ENCODE assay signal across 28 cellular contexts in genomic region chr20:22560817-22561216, GRCh38. TPM values are rescaled to one million over a fixed set of nuclear protein-coding genes. Genes with fewer than 3 reads are reported as not detected.
"Had no signal": no experiment of that assay in that cellular context is flagged by ENCODE, and none has a peak within 500 bp of the region (broad histone marks: within the 10 kb centered on the region; RNA-seq: fewer than 3 reads in every experiment).

No MANE protein-coding gene starts in this region.

- H3K36me3 Mint-ChIP-seq: activated naive CD4-positive, alpha-beta T cell treated with anti-CD3 and anti-CD28 coated beads, Interleukin-2, amount 10 ng/mL, durations not matched to agents 7 days and 5 days had no signal

- FAIRE-seq: colon had no signal

- H3K4me1 Mint-ChIP-seq: activated CD4-positive, alpha-beta T cell treated with anti-CD3 and anti-CD28 coated beads, Interleukin-2, amount 10 ng/mL, durations not matched to agents 7 days and 5 days; activated naive CD4-positive, alpha-beta T cell treated with anti-CD3 and anti-CD28 coated beads, Interleukin-2, amount 10 ng/mL, durations not matched to agents 7 days and 5 days; activated naive CD8-positive, alpha-beta T cell treated with anti-CD3 and anti-CD28 coated beads, Interleukin-2, amount 50 U/mL, for 24 hours; stimulated activated naive CD8-positive, alpha-beta T cell treated with anti-CD3 and anti-CD28 coated beads, Interleukin-15, amount 100 ng/mL, for 72 hours had no signal

- H3K9me3 Mint-ChIP-seq: activated CD4-positive, alpha-beta T cell treated with anti-CD3 and anti-CD28 coated beads, Interleukin-2, amount 10 ng/mL, durations not matched to agents 7 days and 5 days; activated naive CD8-positive, alpha-beta T cell treated with anti-CD3 and anti-CD28 coated beads, Interleukin-2, amount 50 U/mL, for 24 hours; activated T-cell treated with anti-CD3 and anti-CD28 coated beads, Interleukin-2, amount 50 U/mL, for 4 hours; T-helper 1 cell treated with Interleukin-12 subunit alpha and Interleukin-12 subunit beta and Interleukin-4 antibody, amounts not matched to agents 30 μg/mL and 1 μg/mL, for 36 hours had no signal

- H3K4me3 Mint-ChIP-seq: activated CD4-positive, alpha-beta T cell treated with anti-CD3 and anti-CD28 coated beads, Interleukin-2, amount 10 ng/mL, durations not matched to agents 7 days and 5 days; activated CD8-positive, alpha-beta T cell treated with anti-CD3 and anti-CD28 coated beads, Interleukin-2, amount 10 ng/mL, durations not matched to agents 7 days and 5 days; activated naive CD4-positive, alpha-beta T cell treated with anti-CD3 and anti-CD28 coated beads, Interleukin-2, amount 10 ng/mL, durations not matched to agents 7 days and 5 days; activated naive CD8-positive, alpha-beta T cell treated with anti-CD3 and anti-CD28 coated beads, Interleukin-2, amount 50 U/mL, for 24 hours; activated T-cell treated with anti-CD3 and anti-CD28 coated beads, Interleukin-2, amount 50 U/mL, for 4 hours; stimulated activated naive CD8-positive, alpha-beta T cell treated with anti-CD3 and anti-CD28 coated beads, Interleukin-15, amount 100 ng/mL, for 72 hours; T-helper 1 cell treated with Interleukin-12 subunit alpha and Interleukin-12 subunit beta and Interleukin-4 antibody, amounts not matched to agents 30 μg/mL and 1 μg/mL, for 36 hours had no signal

- ATAC-seq: activated CD4-positive, CD25-positive, alpha-beta regulatory T cell treated with anti-CD3 and anti-CD28 coated beads, Interleukin-2, amount 50 U/mL, for 24 hours; activated CD8-positive, alpha-beta T cell treated with anti-CD3 and anti-CD28 coated beads, Interleukin-2, amount 10 ng/mL, durations not matched to agents 7 days and 5 days; activated naive CD8-positive, alpha-beta T cell treated with anti-CD3 and anti-CD28 coated beads, Interleukin-2, amount 50 U/mL, for 24 hours; activated T-cell treated with anti-CD3 and anti-CD28 coated beads, Interleukin-2, amount 50 U/mL, for 4 hours; foreskin keratinocyte; left colon; sciatic nerve; stimulated activated naive CD8-positive, alpha-beta T cell treated with anti-CD3 and anti-CD28 coated beads, Interleukin-15, amount 100 ng/mL, for 72 hours had no signal

- DNase-seq: activated CD4-positive, alpha-beta T cell treated with anti-CD3 and anti-CD28 coated beads, Interleukin-2, amount 10 ng/mL, durations not matched to agents 7 days and 5 days; activated CD8-positive, alpha-beta T cell treated with anti-CD3 and anti-CD28 coated beads, Interleukin-2, amount 10 ng/mL, durations not matched to agents 7 days and 5 days; activated naive CD4-positive, alpha-beta T cell treated with anti-CD3 and anti-CD28 coated beads, Interleukin-2, amount 10 ng/mL, durations not matched to agents 7 days and 5 days; activated naive CD8-positive, alpha-beta T cell treated with anti-CD3 and anti-CD28 coated beads, Interleukin-2, amount 50 U/mL, for 24 hours; activated T-cell treated with anti-CD3 and anti-CD28 coated beads, Interleukin-2, amount 50 U/mL, for 4 hours; aorta; brain microvascular endothelial cell; central memory CD4-positive, alpha-beta T cell; dorsolateral prefrontal cortex; foreskin keratinocyte; glutamatergic neuron; hippocampal formation; islet precursor cell; left colon; stimulated activated CD4-positive, alpha-beta T cell treated with anti-CD3 and anti-CD28 coated beads, Interleukin-4, amount 100 ng/mL, for 1 hour; stimulated activated naive CD8-positive, alpha-beta T cell treated with anti-CD3 and anti-CD28 coated beads, Interleukin-15, amount 100 ng/mL, for 72 hours had no signal

- H3K27ac Mint-ChIP-seq: activated CD4-positive, alpha-beta T cell treated with anti-CD3 and anti-CD28 coated beads, Interleukin-2, amount 10 ng/mL, durations not matched to agents 7 days and 5 days; activated CD8-positive, alpha-beta T cell treated with anti-CD3 and anti-CD28 coated beads, Interleukin-2, amount 10 ng/mL, durations not matched to agents 7 days and 5 days; activated naive CD4-positive, alpha-beta T cell treated with anti-CD3 and anti-CD28 coated beads, Interleukin-2, amount 10 ng/mL, durations not matched to agents 7 days and 5 days; activated naive CD8-positive, alpha-beta T cell treated with anti-CD3 and anti-CD28 coated beads, Interleukin-2, amount 50 U/mL, for 24 hours; stimulated activated naive CD8-positive, alpha-beta T cell treated with anti-CD3 and anti-CD28 coated beads, Interleukin-15, amount 100 ng/mL, for 72 hours; T-helper 1 cell treated with Interleukin-12 subunit alpha and Interleukin-12 subunit beta and Interleukin-4 antibody, amounts not matched to agents 30 μg/mL and 1 μg/mL, for 36 hours had no signal

- H3K27ac ChIP-seq: brain microvascular endothelial cell, dorsolateral prefrontal cortex, epithelial cell of prostate, foreskin keratinocyte, thoracic aorta had no signal

- H3K36me3 ChIP-seq: brain microvascular endothelial cell, thoracic aorta had no signal

- H3K4me1 ChIP-seq: foreskin keratinocyte had no signal

- H3K9me3 ChIP-seq: thoracic aorta had no signal

- H3K4me3 ChIP-seq: dorsolateral prefrontal cortex, smooth muscle cell, thoracic aorta had no signal

- H3K4me2 ChIP-seq: smooth muscle cell had no signal

RNA-seq across cellular contexts. Expression of gene FOXA2, which starts 23.6 kb away (rescaled TPM):
- total RNA-seq: activated CD4-positive, alpha-beta T cell treated with anti-CD3 and anti-CD28 coated beads, Interleukin-2, amount 10 ng/mL, durations not matched to agents 7 days and 5 days; activated CD8-positive, alpha-beta T cell treated with anti-CD3 and anti-CD28 coated beads, Interleukin-2, amount 10 ng/mL, durations not matched to agents 7 days and 5 days; activated T-cell treated with anti-CD3 and anti-CD28 coated beads, Interleukin-2, amount 50 U/mL, for 4 hours; aorta; dorsolateral prefrontal cortex; fibroblast of lung; lung microvascular endothelial cell; osteocyte; pulmonary artery endothelial cell; sciatic nerve; smooth muscle cell; urinary bladder had no signal
- polyA plus RNA-seq: fibroblast of lung, smooth muscle cell, urinary bladder had no signal
